In genomic region chr16:19138601-19139000, GRCh38 we compare ENCODE assay signal across 8 cellular contexts. TPM values are rescaled to one million over a fixed set of nuclear protein-coding genes. Genes with fewer than 3 reads are reported as not detected.
DNase-seq lines count a peak whose midpoint lies in the region; ATAC-seq and TF ChIP-seq lines count a peak whose summit lies in the region.
"Had no signal": no experiment of that assay in that cellular context is flagged by ENCODE, and none has a peak within 500 bp of the region (broad histone marks: within the 10 kb centered on the region; RNA-seq: fewer than 3 reads in every experiment).

No MANE protein-coding gene starts in this region.

- H3K9me3 Mint-ChIP-seq in activated CD4-positive, alpha-beta T cell treated with anti-CD3 and anti-CD28 coated beads, Interleukin-2, amount 10 ng/mL, durations not matched to agents 24 days and 14 days, result no peaks in the 10 kb centered on the region

- TF ChIP-seq CTCF in VCaP (conservative IDR thresholded peaks at IDR 0.05) (no peak), transverse colon (IDR thresholded peaks at IDR 0.05) (no peak)

- H3K9me3 ChIP-seq in transverse colon, result no peaks in the 10 kb centered on the region

- peaks cover 17% of the 10 kb centered on the region for H3K27me3 Mint-ChIP-seq in activated CD4-positive, alpha-beta T cell treated with anti-CD3 and anti-CD28 coated beads, Interleukin-2, amount 10 ng/mL, durations not matched to agents 24 days and 14 days

- H3K4me3 ChIP-seq in transverse colon, result no peak overlapping the region

- no peaks in the 10 kb centered on the region for H3K36me3 ChIP-seq in transverse colon

- peaks cover 22 to 48% (median 29%) of the 10 kb centered on the region in 4 donors for H3K4me1 ChIP-seq in transverse colon

- H3K36me3 Mint-ChIP-seq in activated CD4-positive, alpha-beta T cell treated with anti-CD3 and anti-CD28 coated beads, Interleukin-2, amount 10 ng/mL, durations not matched to agents 24 days and 14 days (ENCODE audit: low read depth), result no peaks in the 10 kb centered on the region

- DNase-seq in LHCN-M2 (ENCODE audit: low read depth), result peak; percentile 61
- peak; percentile 42 for DNase-seq in iPS-NIHi11 (ENCODE audit: low spot score)
- peak; percentile 69 for DNase-seq in transverse colon
- no peak for DNase-seq in SW480 (ENCODE audit: low spot score)
- no peak for DNase-seq in activated CD4-positive, alpha-beta T cell treated with anti-CD3 and anti-CD28 coated beads, Interleukin-2, amount 10 ng/mL, durations not matched to agents 24 days and 14 days
- DNase-seq: GOT3 had no signal

- H3K4me3 Mint-ChIP-seq in activated CD4-positive, alpha-beta T cell treated with anti-CD3 and anti-CD28 coated beads, Interleukin-2, amount 10 ng/mL, durations not matched to agents 24 days and 14 days, result no peak overlapping the region

- WGBS in transverse colon (ENCODE audit: low coverage in 1 of 2), 2 donors, result 23% methylated on average over 4 of the region's 4 CpGs; no CpG with 5 or more reads in 1 of the 2 donors

- no peak for TF ChIP-seq EP300 in transverse colon (IDR thresholded peaks at IDR 0.05; ENCODE audit: low read depth)

- no peaks in the 10 kb centered on the region for H3K27me3 ChIP-seq in transverse colon

- H3K4me1 Mint-ChIP-seq in activated CD4-positive, alpha-beta T cell treated with anti-CD3 and anti-CD28 coated beads, Interleukin-2, amount 10 ng/mL, durations not matched to agents 24 days and 14 days, result peaks cover 2% of the 10 kb centered on the region

- peak overlapping the region; percentile 75 for H3K27ac ChIP-seq in VCaP
- H3K27ac ChIP-seq in transverse colon, result peak overlapping the region; percentile 18 to 64 (median 55)

- TF ChIP-seq POLR2A in transverse colon (IDR thresholded peaks at IDR 0.05), result no peak

- H3K27ac Mint-ChIP-seq in activated CD4-positive, alpha-beta T cell treated with anti-CD3 and anti-CD28 coated beads, Interleukin-2, amount 10 ng/mL, durations not matched to agents 24 days and 14 days, result no peak overlapping the region

- intact Hi-C loops in transverse colon (cut with DNase I; ENCODE audit: low total_unique reads), result no loop called here
- intact Hi-C loops in activated CD4-positive, alpha-beta T cell treated with anti-CD3 and anti-CD28 coated beads, Interleukin-2, amount 10 ng/mL, durations not matched to agents 24 days and 14 days (cut with micrococcal nuclease), result no loop called here

- no peak for ATAC-seq in GM19455 (IDR thresholded peaks at IDR 0.05; ENCODE audit: unreplicated experiment)

- in situ Hi-C loops in transverse colon (cut with MboI; ENCODE audit: low pct_ligation_motif_present in 1 of 4, low pct_unique_long_range_greater_than_20kb in 1 of 4, low sequenced_read_pairs in 3 of 4), result no loop called here

RNA-seq across cellular contexts. Expression of gene ITPRIPL2, which starts 24.8 kb away (rescaled TPM):
- total RNA-seq in LHCN-M2 (2014; rRNA removed), result 37.9 and 42.3 TPM in 2 replicates
- 8.9 TPM for polyA plus RNA-seq in LHCN-M2 (2012)
- 10 to 100 TPM; 22.9 to 79.3 (median 48.0) TPM for total RNA-seq in transverse colon
- 57.6 and 58.4 TPM in 2 replicates for total RNA-seq in activated CD4-positive, alpha-beta T cell treated with anti-CD3 and anti-CD28 coated beads, Interleukin-2, amount 10 ng/mL, durations not matched to agents 24 days and 14 days

RNA-seq across cellular contexts. Expression of gene SYT17, which starts 29.4 kb away (rescaled TPM):
- 0.45 TPM in 1 of 2 replicates, not detected in the other for total RNA-seq in LHCN-M2 (2014; rRNA removed)
- polyA plus RNA-seq in LHCN-M2 (2012), result 0.09 TPM
- 10 to 100 TPM in 3 of 4 donors, 1 to 10 TPM in 1; 9.1 to 51.7 (median 19.1) TPM for total RNA-seq in transverse colon
- total RNA-seq in activated CD4-positive, alpha-beta T cell treated with anti-CD3 and anti-CD28 coated beads, Interleukin-2, amount 10 ng/mL, durations not matched to agents 24 days and 14 days, result 1.3 and 1.9 TPM in 2 replicates

Comparison
In these comparisons a context has a peak if more than half of its experiments do, and no peak if none do; other contexts are left out.
1. DNase-seq: peak in LHCN-M2 (single experiment), iPS-NIHi11 (single experiment) and transverse colon (single experiment); none in SW480 (single experiment) and activated CD4-positive, alpha-beta T cell treated with anti-CD3 and anti-CD28 coated beads, Interleukin-2, amount 10 ng/mL, durations not matched to agents 24 days and 14 days (single experiment).